21 cellular contexts compared by ENCODE assay signal in the genomic region with DNA sequence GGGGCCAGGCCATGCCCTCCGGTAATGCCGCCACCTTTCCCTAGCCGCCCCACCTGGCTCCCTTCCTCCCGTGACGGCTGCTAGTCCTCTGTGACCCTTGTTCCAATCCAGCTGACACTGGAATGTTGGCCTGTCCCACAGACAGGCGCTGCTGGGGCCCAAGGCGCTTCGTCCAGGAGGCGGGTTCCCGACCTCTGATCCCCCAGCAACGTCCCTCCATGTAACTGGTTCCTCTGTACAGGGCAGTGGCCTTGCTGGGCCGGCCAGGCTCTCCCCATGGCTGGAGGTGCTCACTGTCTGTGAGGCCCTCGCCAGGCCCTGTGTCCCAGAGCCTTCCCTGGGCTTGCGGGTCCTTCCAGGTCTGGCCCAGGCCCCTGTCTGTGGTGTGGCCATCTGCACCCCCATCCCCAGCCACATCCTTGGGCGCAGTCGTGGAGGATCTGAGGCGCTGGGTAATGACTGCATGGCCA. TPM values are rescaled to one million over a fixed set of nuclear protein-coding genes. Genes with fewer than 3 reads are reported as not detected.
"Had no signal": no experiment of that assay in that cellular context is flagged by ENCODE, and none has a peak within 500 bp of the region (broad histone marks: within the 10 kb centered on the region; RNA-seq: fewer than 3 reads in every experiment).

No MANE protein-coding gene starts in this region.

- H3K27ac ChIP-seq: brain microvascular endothelial cell, heart left ventricle, psoas muscle, stomach, thoracic aorta had no signal

- H3K27ac Mint-ChIP-seq: activated CD4-positive, alpha-beta T cell treated with anti-CD3 and anti-CD28 coated beads, Interleukin-2, amount 10 ng/mL, durations not matched to agents 7 days and 5 days; activated naive CD8-positive, alpha-beta T cell treated with anti-CD3 and anti-CD28 coated beads, Interleukin-2, amount 10 ng/mL, durations not matched to agents 7 days and 5 days; activated T-helper 1 cell treated with anti-CD3 and anti-CD28 coated beads, Interleukin-12 subunit alpha, Interleukin-12 subunit beta, Interleukin-2, Interleukin-4 antibody, amounts not matched to agents 30 ng/mL and 10 ng/mL and 1 ng/mL, durations not matched to agents 14 hours and 24 hours and 36 hours; mesothelial cell of epicardium; T-helper 2 cell treated with Interferon-gamma antibody and Interleukin-4, amounts not matched to agents 5 μg/mL and 100 μg/mL, for 36 hours had no signal

- H3K4me1 ChIP-seq: psoas muscle had no signal

- ATAC-seq: heart left ventricle, left cardiac atrium, psoas muscle, sciatic nerve had no signal

- FAIRE-seq: frontal cortex had no signal

- H3K9me3 Mint-ChIP-seq: activated CD4-positive, alpha-beta T cell treated with anti-CD3 and anti-CD28 coated beads, Interleukin-2, amount 10 ng/mL, durations not matched to agents 7 days and 5 days; activated naive CD8-positive, alpha-beta T cell treated with anti-CD3 and anti-CD28 coated beads, Interleukin-2, amount 10 ng/mL, durations not matched to agents 7 days and 5 days; activated T-helper 1 cell treated with anti-CD3 and anti-CD28 coated beads, Interleukin-12 subunit alpha, Interleukin-12 subunit beta, Interleukin-2, Interleukin-4 antibody, amounts not matched to agents 30 ng/mL and 10 ng/mL and 1 ng/mL, durations not matched to agents 14 hours and 24 hours and 36 hours; central memory CD8-positive, alpha-beta T cell; mesothelial cell of epicardium; neural crest cell; T-helper 2 cell treated with Interferon-gamma antibody and Interleukin-4, amounts not matched to agents 5 μg/mL and 100 μg/mL, for 36 hours had no signal

- H3K9me3 ChIP-seq: heart left ventricle, psoas muscle, stomach, thoracic aorta had no signal

- H3K4me1 Mint-ChIP-seq: neural crest cell had no signal

- DNase-seq: activated CD4-positive, alpha-beta T cell treated with anti-CD3 and anti-CD28 coated beads, Interleukin-2, amount 10 ng/mL, durations not matched to agents 7 days and 5 days; activated CD8-positive, alpha-beta memory T cell treated with anti-CD3 and anti-CD28 coated beads for 24 hours; activated naive CD4-positive, alpha-beta T cell; activated naive CD8-positive, alpha-beta T cell treated with anti-CD3 and anti-CD28 coated beads, Interleukin-2, amount 10 ng/mL, durations not matched to agents 7 days and 5 days; brain microvascular endothelial cell; heart left ventricle; left cardiac atrium; stomach had no signal

- H3K4me3 ChIP-seq: heart left ventricle, lung, psoas muscle, stomach, thoracic aorta had no signal

- H3K4me3 Mint-ChIP-seq: activated CD4-positive, alpha-beta T cell treated with anti-CD3 and anti-CD28 coated beads, Interleukin-2, amount 10 ng/mL, durations not matched to agents 7 days and 5 days; activated naive CD8-positive, alpha-beta T cell treated with anti-CD3 and anti-CD28 coated beads, Interleukin-2, amount 10 ng/mL, durations not matched to agents 7 days and 5 days; activated T-helper 1 cell treated with anti-CD3 and anti-CD28 coated beads, Interleukin-12 subunit alpha, Interleukin-12 subunit beta, Interleukin-2, Interleukin-4 antibody, amounts not matched to agents 30 ng/mL and 10 ng/mL and 1 ng/mL, durations not matched to agents 14 hours and 24 hours and 36 hours; central memory CD8-positive, alpha-beta T cell; mesothelial cell of epicardium; neural crest cell; T-helper 2 cell treated with Interferon-gamma antibody and Interleukin-4, amounts not matched to agents 5 μg/mL and 100 μg/mL, for 36 hours had no signal

RNA-seq across cellular contexts. Expression of gene GRIN3B, which starts 6.8 kb away (rescaled TPM):
- total RNA-seq: activated CD4-positive, alpha-beta T cell treated with anti-CD3 and anti-CD28 coated beads, Interleukin-2, amount 10 ng/mL, durations not matched to agents 7 days and 5 days; activated naive CD8-positive, alpha-beta T cell treated with anti-CD3 and anti-CD28 coated beads, Interleukin-2, amount 10 ng/mL, durations not matched to agents 7 days and 5 days; activated T-helper 1 cell treated with anti-CD3 and anti-CD28 coated beads, Interleukin-12 subunit alpha, Interleukin-12 subunit beta, Interleukin-2, Interleukin-4 antibody, amounts not matched to agents 30 ng/mL and 10 ng/mL and 1 ng/mL, durations not matched to agents 14 hours and 24 hours and 36 hours; sciatic nerve; stomach; urinary bladder had no signal

RNA-seq across cellular contexts. Expression of gene RNU6-2, which starts 27.9 kb away (rescaled TPM):
- total RNA-seq: activated CD4-positive, alpha-beta T cell treated with anti-CD3 and anti-CD28 coated beads, Interleukin-2, amount 10 ng/mL, durations not matched to agents 7 days and 5 days; activated naive CD8-positive, alpha-beta T cell treated with anti-CD3 and anti-CD28 coated beads, Interleukin-2, amount 10 ng/mL, durations not matched to agents 7 days and 5 days; activated T-helper 1 cell treated with anti-CD3 and anti-CD28 coated beads, Interleukin-12 subunit alpha, Interleukin-12 subunit beta, Interleukin-2, Interleukin-4 antibody, amounts not matched to agents 30 ng/mL and 10 ng/mL and 1 ng/mL, durations not matched to agents 14 hours and 24 hours and 36 hours; epithelial cell of proximal tubule; frontal cortex; heart left ventricle; left cardiac atrium; lung; mesothelial cell of epicardium; neural crest cell; osteocyte; psoas muscle; sciatic nerve; stomach; thoracic aorta; urinary bladder had no signal
- polyA plus RNA-seq: heart left ventricle, lung, psoas muscle, stomach, urinary bladder had no signal
